Comparison of ENCODE assay signal across 12 cellular contexts in genomic region chrX:110062919-110063318, GRCh38.
A peak's percentile ranks its signal among the peaks of the same experiment; 100 is the strongest.
DNase-seq lines count a peak whose midpoint lies in the region; ATAC-seq and TF ChIP-seq lines count a peak whose summit lies in the region.
"Had no signal": no experiment of that assay in that cellular context is flagged by ENCODE, and none has a peak within 500 bp of the region (broad histone marks: within the 10 kb centered on the region; RNA-seq: fewer than 3 reads in every experiment).

No MANE protein-coding gene starts in this region.

- intact Hi-C loops in left ventricle myocardium superior (cut with micrococcal nuclease) (no loop called here), cardiac septum (cut with DNase I) (no loop called here), gastrocnemius medialis (cut with DNase I; ENCODE audit: low total_unique reads) (no loop called here)
- intact Hi-C loops in CD4-positive, alpha-beta T cell (cut with DNase I, micrococcal nuclease) = no loop called here

- no peak overlapping the region for H3K4me3 ChIP-seq in gastrocnemius medialis

- TF ChIP-seq POLR2A in gastrocnemius medialis (IDR thresholded peaks at IDR 0.05) = no peak

- H3K27ac Mint-ChIP-seq in neural crest cell (ENCODE audit: unreplicated experiment) = peak overlapping the region; percentile 64
- no peak overlapping the region for H3K27ac Mint-ChIP-seq in CD4-positive, alpha-beta T cell
- H3K27ac Mint-ChIP-seq: H9 had no signal

- H3K27ac ChIP-seq in gastrocnemius medialis = peak overlapping the region; percentile 57 to 86 (median 80)
- H3K27ac ChIP-seq in CD4-positive, alpha-beta T cell (ENCODE audit: low read depth, low read length) = no peak overlapping the region

- peak; percentile 51 for ATAC-seq in left ventricle myocardium superior
- no peak for ATAC-seq in gastrocnemius medialis
- no peak for ATAC-seq in CD4-positive, alpha-beta T cell (ENCODE audit: poor library complexity)

- CTCF ChIA-PET in CD4-positive, alpha-beta T cell (lab: Charles Lee) = no interaction called here

- in situ Hi-C loops in gastrocnemius medialis (cut with MboI; ENCODE audit: low sequenced_read_pairs in 4 of 4) = no loop called here

- TF ChIP-seq CTCF in neural crest cell (conservative IDR thresholded peaks at IDR 0.05) = no peak
- TF ChIP-seq CTCF in gastrocnemius medialis (IDR thresholded peaks at IDR 0.05 in 4 of 5, conservative IDR thresholded peaks at IDR 0.05 in 1 of 5) = no peak
- TF ChIP-seq CTCF in CD4-positive, alpha-beta T cell (IDR thresholded peaks at IDR 0.05) = no peak

- H3K9me3 Mint-ChIP-seq in neural crest cell = peaks cover 6% of the 10 kb centered on the region
- no peaks in the 10 kb centered on the region for H3K9me3 Mint-ChIP-seq in CD4-positive, alpha-beta T cell
- H3K9me3 Mint-ChIP-seq: H9 had no signal

- POLR2A ChIA-PET in CD4-positive, alpha-beta T cell (lab: Charles Lee) = no interaction called here

- no peaks in the 10 kb centered on the region for H3K9me3 ChIP-seq in gastrocnemius medialis
- H3K9me3 ChIP-seq in CD4-positive, alpha-beta T cell (ENCODE audit: control insufficient read depth, low read length) = no peaks in the 10 kb centered on the region
- H3K9me3 ChIP-seq: BE2C, Caco-2 had no signal

- no peaks in the 10 kb centered on the region for H3K27me3 Mint-ChIP-seq in neural crest cell (ENCODE audit: low read depth)
- no peaks in the 10 kb centered on the region for H3K27me3 Mint-ChIP-seq in CD4-positive, alpha-beta T cell
- H3K27me3 Mint-ChIP-seq: CD4-positive, CD25-positive, alpha-beta regulatory T cell had no signal

- no peaks in the 10 kb centered on the region for H3K36me3 ChIP-seq in gastrocnemius medialis
- H3K36me3 ChIP-seq: BE2C had no signal

- H3K36me3 Mint-ChIP-seq in neural crest cell (ENCODE audit: low read depth) = peaks cover 12% of the 10 kb centered on the region
- peaks cover 18% of the 10 kb centered on the region for H3K36me3 Mint-ChIP-seq in CD4-positive, alpha-beta T cell (ENCODE audit: low read depth)
- H3K36me3 Mint-ChIP-seq: CD4-positive, CD25-positive, alpha-beta regulatory T cell had no signal

- DNase-seq in left ventricle myocardium superior (no peak), cardiac septum (ENCODE audit: low spot score) (no peak), neural crest cell (ENCODE audit: low read depth, low spot score) (no peak), gastrocnemius medialis (no peak), NCI-H524 treated with DMSO at 0.1 percent for 48 hours (lab: John Stamatoyannopoulos, UW) (no peak)
- no peak for DNase-seq in CD4-positive, alpha-beta T cell
- DNase-seq: ACHN; BE2C; C1 segment of cervical spinal cord; Caco-2; CD4-positive, CD25-positive, alpha-beta regulatory T cell; H9 had no signal

- H3K4me3 Mint-ChIP-seq in neural crest cell = no peak overlapping the region
- no peak overlapping the region for H3K4me3 Mint-ChIP-seq in CD4-positive, alpha-beta T cell
- H3K4me3 Mint-ChIP-seq: CD4-positive, CD25-positive, alpha-beta regulatory T cell; H9 had no signal

- H3K4me1 Mint-ChIP-seq in neural crest cell = peaks cover 9% of the 10 kb centered on the region
- no peaks in the 10 kb centered on the region for H3K4me1 Mint-ChIP-seq in CD4-positive, alpha-beta T cell (ENCODE audit: low read depth)

- no peaks in the 10 kb centered on the region for H3K27me3 ChIP-seq in gastrocnemius medialis
- H3K27me3 ChIP-seq in CD4-positive, alpha-beta T cell (ENCODE audit: control insufficient read depth, insufficient read depth, low read length) = no peaks in the 10 kb centered on the region
- H3K27me3 ChIP-seq: BE2C had no signal

- H3K4me1 ChIP-seq in gastrocnemius medialis = peaks cover 25 to 38% of the 10 kb centered on the region in 2 donors
- H3K4me1 ChIP-seq: BE2C, Caco-2 had no signal
